ENCODE assay signal across 1 cellular context in genomic region chr22:37933711-37934376, GRCh38.
TF ChIP-seq lines count a peak whose summit lies in the region.

No MANE protein-coding gene starts in this region.

TF ChIP-seq in K562, 482 proteins besides CTCF, POLR2A, EP300 and RAD21 (continued from another document and continues in another):
- no peak for TF ChIP-seq STAT6 (CRISPR knock-in tag; IDR thresholded peaks at IDR 0.05)
- TF ChIP-seq SRF (CRISPR knock-in tag; IDR thresholded peaks at IDR 0.05) = peak in 1 of 2 experiments; percentile 95; a peak in 1 of 4 replicates
- no peak for TF ChIP-seq U2AF1 (optimal IDR thresholded peaks at IDR 0.05; ENCODE audit: low read depth, low read length)
- TF ChIP-seq PCBP1 (IDR thresholded peaks at IDR 0.05; ENCODE audit: low read depth, low read length, poor library complexity, severe bottlenecking) = no peak
- no peak for TF ChIP-seq NFE2L1 (tag; IDR thresholded peaks at IDR 0.05; ENCODE audit: borderline replicate concordance, low read depth)
- TF ChIP-seq ZFP30 (CRISPR knock-in tag; IDR thresholded peaks at IDR 0.05; ENCODE audit: borderline replicate concordance) = no peak
- no peak for TF ChIP-seq SMARCA5 (IDR thresholded peaks at IDR 0.05)
- TF ChIP-seq DPF2 (IDR thresholded peaks at IDR 0.05) = peak; percentile 65
- no peak for TF ChIP-seq CREB5 (CRISPR knock-in tag; IDR thresholded peaks at IDR 0.05)
- no peak for TF ChIP-seq HNRNPK (IDR thresholded peaks at IDR 0.05; ENCODE audit: low read depth, low read length, poor library complexity, severe bottlenecking)
- TF ChIP-seq CBX2 (IDR thresholded peaks at IDR 0.05; ENCODE audit: insufficient read depth, low read length, poor library complexity, severe bottlenecking) = no peak
- TF ChIP-seq JUNB (CRISPR knock-in tag; conservative IDR thresholded peaks at IDR 0.05) = no peak
- no peak for TF ChIP-seq NFXL1 (CRISPR knock-in tag; IDR thresholded peaks at IDR 0.05)
- no peak for TF ChIP-seq CHD2 (IDR thresholded peaks at IDR 0.05; ENCODE audit: low read depth, low read length)
- no peak for TF ChIP-seq POLR2AphosphoS2 (IDR thresholded peaks at IDR 0.05; ENCODE audit: low read length)
- TF ChIP-seq TFAP4 (CRISPR knock-in tag; IDR thresholded peaks at IDR 0.05; ENCODE audit: borderline replicate concordance) = peak; percentile 63; the same call in 1 of the 2 replicates
- TF ChIP-seq CXXC5 (CRISPR knock-in tag; IDR thresholded peaks at IDR 0.05) = peak; percentile 51
- peak; percentile 67; the same call in 1 of the 2 replicates for TF ChIP-seq CTBP1 (IDR thresholded peaks at IDR 0.05; ENCODE audit: borderline replicate concordance)
- TF ChIP-seq CBFA2T2 (conservative IDR thresholded peaks at IDR 0.05) = no peak
- no peak for TF ChIP-seq ZNF395 (CRISPR knock-in tag; IDR thresholded peaks at IDR 0.05)
- peak; percentile 31; the same call in 1 of the 2 replicates for TF ChIP-seq VEZF1 (CRISPR knock-in tag; IDR thresholded peaks at IDR 0.05)
- TF ChIP-seq FOSL1 (tag; conservative IDR thresholded peaks at IDR 0.05) = peak; percentile 86
- TF ChIP-seq ESRRA (IDR thresholded peaks at IDR 0.05; ENCODE audit: borderline replicate concordance, low read depth) = peak; percentile 61; the same call in 1 of the 2 replicates
- TF ChIP-seq NBN (IDR thresholded peaks at IDR 0.05; ENCODE audit: low read depth) = peak; percentile 46; the same call in 1 of the 2 replicates
- no peak for TF ChIP-seq SAP30 (IDR thresholded peaks at IDR 0.05; ENCODE audit: borderline replicate concordance, insufficient read depth, low read depth, low read length, poor library complexity, severe bottlenecking)
- no peak for TF ChIP-seq RFX7 (CRISPR knock-in tag; IDR thresholded peaks at IDR 0.05)
- TF ChIP-seq HNRNPL (IDR thresholded peaks at IDR 0.05; ENCODE audit: low read depth, low read length) = no peak
- no peak; the same call in 1 of the 2 replicates for TF ChIP-seq MGA (IDR thresholded peaks at IDR 0.05)
- no peak; the same call in 1 of the 2 replicates for TF ChIP-seq ZNF143 (CRISPR knock-in tag; IDR thresholded peaks at IDR 0.05)
- TF ChIP-seq ZBTB8A (IDR thresholded peaks at IDR 0.05; ENCODE audit: partially characterized antibody) = no peak
- no peak for TF ChIP-seq DEAF1 (CRISPR knock-in tag; IDR thresholded peaks at IDR 0.05)
- TF ChIP-seq KAT2B (IDR thresholded peaks at IDR 0.05; ENCODE audit: low read depth, low read length) = no peak
